Comparison of ENCODE assay signal across 8 cellular contexts in genomic region chr15:85583404-85584390, GRCh38.
DNase-seq lines count a peak whose midpoint lies in the region; ATAC-seq and TF ChIP-seq lines count a peak whose summit lies in the region.

No MANE protein-coding gene starts in this region.

- H3K27me3 ChIP-seq in DND-41 (ENCODE audit: insufficient read depth, low read length, poor library complexity) (no peaks in the 10 kb centered on the region), right atrium auricular region (no peaks in the 10 kb centered on the region)

- H3K9ac ChIP-seq in DND-41 (ENCODE audit: low read depth, low read length): peak overlapping the region; percentile 49

- H2AFZ ChIP-seq in DND-41 (ENCODE audit: low read depth, low read length): no peak overlapping the region

- H3K4me1 ChIP-seq in DND-41 (ENCODE audit: insufficient read depth, low read length) (peaks cover 34% of the 10 kb centered on the region), right atrium auricular region (peaks cover 0 to 78% of the 10 kb centered on the region in 2 donors)

- peak overlapping the region; percentile 83 for H3K27ac ChIP-seq in DND-41 (ENCODE audit: low read length)
- H3K27ac ChIP-seq in right atrium auricular region: peak overlapping the region; percentile 90 to 94

- peak overlapping the region in 1 of 2 experiments; percentile 56; a peak in 2 of 4 replicates for H3K4me3 ChIP-seq in DND-41 (ENCODE audit: low read depth in 1 of 2, low read length in 2 of 2)
- peak overlapping the region; percentile 41 to 50 for H3K4me3 ChIP-seq in right atrium auricular region

- no peaks in the 10 kb centered on the region for H3K79me2 ChIP-seq in DND-41 (ENCODE audit: insufficient read depth, low read length)

- H3K36me3 ChIP-seq in DND-41 (ENCODE audit: insufficient read depth, low read length) (peaks cover 32% of the 10 kb centered on the region), right atrium auricular region (peaks cover 22% of the 10 kb centered on the region)

- peak overlapping the region; percentile 61 for H3K4me2 ChIP-seq in DND-41 (ENCODE audit: insufficient read depth, low read length)

- H3K9me3 ChIP-seq in DND-41 (ENCODE audit: insufficient read depth, low read length, severe bottlenecking) (no peaks in the 10 kb centered on the region), right atrium auricular region (no peaks in the 10 kb centered on the region)

- H4K20me1 ChIP-seq in DND-41 (ENCODE audit: insufficient read depth, low read length): no peaks in the 10 kb centered on the region

- ATAC-seq in DND-41 (ENCODE audit: insufficient read depth, low read depth) (no peak), GM19452 (IDR thresholded peaks at IDR 0.05; ENCODE audit: unreplicated experiment) (peak; percentile 66), HG03571 (IDR thresholded peaks at IDR 0.05; ENCODE audit: unreplicated experiment) (peak; percentile 40)

- intact Hi-C loops in posterior vena cava (cut with DNase I): loop anchor here in 1 of 2 donors (10.0 kb wide), 1 partner anchor 89 kb away; no protein-coding TSS in a partner anchor

- TF ChIP-seq CTCF in DND-41 (IDR thresholded peaks at IDR 0.05; ENCODE audit: borderline replicate concordance, extremely low read depth, low read length, poor library complexity, severe bottlenecking) (no peak), right atrium auricular region (IDR thresholded peaks at IDR 0.05) (no peak)

- DNase-seq in DND-41 (no peak), right atrium auricular region (ENCODE audit: low spot score) (peak; percentile 90), posterior vena cava (ENCODE audit: low spot score) (no peak), epidermal melanocyte (ENCODE audit: insufficient read length, low spot score) (no peak)
- peak; percentile 40 for DNase-seq in activated T-cell treated with anti-CD3 and anti-CD28 coated beads, Interleukin-2, amount 50 U/mL, for 1 hour
- peak; percentile 19 to 66 for DNase-seq in stimulated activated CD8-positive, alpha-beta memory T cell treated with anti-CD3 and anti-CD28 coated beads, Interleukin-15, amount 100 ng/mL, for 48 hours (ENCODE audit: low read depth in 2 of 2)

Comparison
In these comparisons a context has a peak if more than half of its experiments do, and no peak if none do; other contexts are left out.
1. DNase-seq: peak in activated T-cell treated with anti-CD3 and anti-CD28 coated beads, Interleukin-2, amount 50 U/mL, for 1 hour (single experiment), right atrium auricular region (single experiment) and stimulated activated CD8-positive, alpha-beta memory T cell treated with anti-CD3 and anti-CD28 coated beads, Interleukin-15, amount 100 ng/mL, for 48 hours (2 of 2); none in DND-41 (single experiment), posterior vena cava (single experiment) and epidermal melanocyte (single experiment).